ENCODE assay signal across 1 cellular context in genomic region chr14:64970776-64971451, GRCh38.
TF ChIP-seq lines count a peak whose summit lies in the region.

No MANE protein-coding gene starts in this region.

TF ChIP-seq in endothelial cell of umbilical vein, 7 proteins besides CTCF, POLR2A, EP300 and RAD21 (continued from another document):
- TF ChIP-seq MYC (IDR thresholded peaks at IDR 0.05; ENCODE audit: low read depth, low read length) (no peak), FOS (IDR thresholded peaks at IDR 0.05; ENCODE audit: borderline replicate concordance, insufficient read depth, low read length) (no peak), EZH2 (IDR thresholded peaks at IDR 0.05; ENCODE audit: borderline replicate concordance, low read depth, low read length, severe bottlenecking) (no peak), GATA2 (IDR thresholded peaks at IDR 0.05; ENCODE audit: insufficient read depth, insufficient read length, low read depth, low read length) (no peak), MAX (IDR thresholded peaks at IDR 0.05; ENCODE audit: insufficient read depth, insufficient read length) (no peak), POLR2AphosphoS5 (IDR thresholded peaks at IDR 0.05; ENCODE audit: insufficient read depth, low read depth, low read length) (no peak)
